In the genomic region with DNA sequence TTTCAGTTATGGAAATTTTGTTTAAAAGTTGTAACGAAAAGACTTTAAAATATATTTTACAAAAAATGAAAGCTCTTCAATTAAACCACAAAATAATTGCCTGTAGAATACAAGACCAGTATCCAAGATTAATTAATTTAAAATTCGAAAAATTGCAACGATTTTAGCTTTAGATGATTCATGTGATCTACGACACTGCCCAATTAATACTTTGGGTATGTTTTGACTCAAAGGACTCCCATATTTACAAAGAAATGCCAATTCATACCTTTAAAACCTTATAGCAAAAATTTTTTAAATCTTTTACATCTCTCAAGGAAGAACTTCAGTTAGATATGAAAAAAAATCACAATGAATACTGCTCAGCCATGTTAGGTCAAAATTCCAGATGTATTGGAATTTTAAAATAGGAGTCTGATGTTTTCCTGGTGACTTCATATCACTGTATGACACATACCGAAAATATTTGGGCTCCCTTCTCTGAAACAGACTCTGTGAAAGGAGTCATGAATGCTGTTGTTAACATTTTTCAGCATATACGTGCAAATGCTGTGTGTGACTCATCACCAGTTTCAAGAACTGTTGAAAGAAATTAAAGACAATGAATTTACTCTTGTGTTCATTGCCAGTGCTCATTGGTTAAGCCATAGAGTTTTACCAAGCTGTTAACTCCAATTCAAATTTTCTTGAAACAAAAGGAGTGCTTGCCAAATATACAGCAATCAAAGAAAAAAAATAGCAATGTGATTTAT, we compare ENCODE assay signal across 8 cellular contexts. TPM values are rescaled to one million over a fixed set of nuclear protein-coding genes. Genes with fewer than 3 reads are reported as not detected.
A peak's percentile ranks its signal among the peaks of the same experiment; 100 is the strongest.
DNase-seq lines count a peak whose midpoint lies in the region; ATAC-seq lines count a peak whose summit lies in the region.

No MANE protein-coding gene starts in this region.

- peaks cover 12% of the 10 kb centered on the region for H3K9me3 Mint-ChIP-seq in dendritic cell treated with granulocyte-macrophage colony-stimulating factor and Interleukin-4, amounts not matched to agents 40 ng/mL and 50 ng/mL, for 4 days

- intact Hi-C loops in dendritic cell treated with granulocyte-macrophage colony-stimulating factor and Interleukin-4, amounts not matched to agents 40 ng/mL and 50 ng/mL, for 4 days (cut with micrococcal nuclease), result loop anchor here (2.0 kb wide), 1 partner anchor 14 kb away; a partner anchor contains a TSS

- no peak overlapping the region for H3K4ac ChIP-seq in trophoblast cell (ENCODE audit: low read depth, low read length)

- H3K23ac ChIP-seq in trophoblast cell (ENCODE audit: low read length), result no peak overlapping the region

- H3K4me1 ChIP-seq in trophoblast cell (ENCODE audit: control insufficient read depth in 1 of 2, insufficient read depth in 2 of 2, low read length in 2 of 2), result no peaks in the 10 kb centered on the region

- H4K91ac ChIP-seq in trophoblast cell (ENCODE audit: low read depth, low read length), result no peak overlapping the region

- H3K4me2 ChIP-seq in trophoblast cell (ENCODE audit: low read length), result no peak overlapping the region

- H3K4me3 ChIP-seq in trophoblast cell (ENCODE audit: low read depth, low read length), result no peak overlapping the region

- no peak overlapping the region for H2AFZ ChIP-seq in trophoblast cell (ENCODE audit: insufficient read depth, low read length, poor library complexity)

- H3K27ac ChIP-seq in trophoblast cell (ENCODE audit: low read depth, low read length), result peak overlapping the region; percentile 10

- H3K4me3 Mint-ChIP-seq in dendritic cell treated with granulocyte-macrophage colony-stimulating factor and Interleukin-4, amounts not matched to agents 40 ng/mL and 50 ng/mL, for 4 days, result no peak overlapping the region

- H3K79me1 ChIP-seq in trophoblast cell (ENCODE audit: low read length), result no peaks in the 10 kb centered on the region

- no peaks in the 10 kb centered on the region for H3K27me3 Mint-ChIP-seq in dendritic cell treated with granulocyte-macrophage colony-stimulating factor and Interleukin-4, amounts not matched to agents 40 ng/mL and 50 ng/mL, for 4 days

- ATAC-seq in GM21423 (IDR thresholded peaks at IDR 0.05; ENCODE audit: unreplicated experiment), result peak; percentile 76

- H2BK12ac ChIP-seq in trophoblast cell (ENCODE audit: low read length), result no peak overlapping the region

- H4K12ac ChIP-seq in trophoblast cell (ENCODE audit: low read depth, low read length), result no peak overlapping the region

- no peak overlapping the region for H3K9ac ChIP-seq in trophoblast cell (ENCODE audit: low read length)

- H3K4me1 Mint-ChIP-seq in dendritic cell treated with granulocyte-macrophage colony-stimulating factor and Interleukin-4, amounts not matched to agents 40 ng/mL and 50 ng/mL, for 4 days (ENCODE audit: low read depth), result peaks cover 24% of the 10 kb centered on the region

- H3K27me3 ChIP-seq in trophoblast cell (ENCODE audit: insufficient read depth, low read length), result no peaks in the 10 kb centered on the region

- H3K79me2 ChIP-seq in trophoblast cell (ENCODE audit: control insufficient read depth, insufficient read depth, low read length, poor library complexity), result no peaks in the 10 kb centered on the region

- H2BK120ac ChIP-seq in trophoblast cell (ENCODE audit: insufficient read depth, low read length, poor library complexity), result no peak overlapping the region

- no peaks in the 10 kb centered on the region for H3K36me3 ChIP-seq in trophoblast cell (ENCODE audit: control insufficient read depth in 1 of 2, insufficient read depth in 2 of 2, low read length in 2 of 2)

- no peak overlapping the region for H3K14ac ChIP-seq in trophoblast cell (ENCODE audit: low read length)

- H4K8ac ChIP-seq in trophoblast cell (ENCODE audit: low read depth, low read length), result no peak overlapping the region

- no peak overlapping the region for H2BK5ac ChIP-seq in trophoblast cell (ENCODE audit: low read depth, low read length, poor library complexity)

- H3K27ac Mint-ChIP-seq in dendritic cell treated with granulocyte-macrophage colony-stimulating factor and Interleukin-4, amounts not matched to agents 40 ng/mL and 50 ng/mL, for 4 days, result peak overlapping the region; percentile 61

- WGBS in trophoblast cell (ENCODE audit: extremely low coverage, insufficient coverage, insufficient read length), result no CpG with 5 or more reads among the region's 6 CpGs

- DNase-seq in AG20443 (ENCODE audit: low spot score) (peak; percentile 57), NCI-H1048 (lab: John Stamatoyannopoulos, UW) (peak; percentile 8), trophoblast cell (peak; percentile 38 to 92), NCI-H2081 (lab: John Stamatoyannopoulos, UW) (no peak), GF-D8 (lab: John Stamatoyannopoulos, UW) (no peak), NCI-H2227 (lab: John Stamatoyannopoulos, UW; ENCODE audit: unreplicated experiment) (no peak)

- no peaks in the 10 kb centered on the region for H3K36me3 Mint-ChIP-seq in dendritic cell treated with granulocyte-macrophage colony-stimulating factor and Interleukin-4, amounts not matched to agents 40 ng/mL and 50 ng/mL, for 4 days (ENCODE audit: low read depth)

- no peak overlapping the region for H2AK5ac ChIP-seq in trophoblast cell (ENCODE audit: low read length)

- no peaks in the 10 kb centered on the region for H3K9me3 ChIP-seq in trophoblast cell (ENCODE audit: insufficient read depth, low read depth, low read length)

- no peak overlapping the region for H3K18ac ChIP-seq in trophoblast cell (ENCODE audit: low read length)

RNA-seq across cellular contexts. Expression of a gene that starts 13.8 kb away (rescaled TPM):
- polyA plus RNA-seq in trophoblast cell (2013), result 177 and 190 TPM in 2 replicates

Comparison
In these comparisons a context has a peak if more than half of its experiments do, and no peak if none do; other contexts are left out.
1. DNase-seq: peak in AG20443 (single experiment), NCI-H1048 (single experiment) and trophoblast cell (2 of 2); none in NCI-H2081 (0 of 2), GF-D8 (single experiment) and NCI-H2227 (single experiment).